In the genomic region with DNA sequence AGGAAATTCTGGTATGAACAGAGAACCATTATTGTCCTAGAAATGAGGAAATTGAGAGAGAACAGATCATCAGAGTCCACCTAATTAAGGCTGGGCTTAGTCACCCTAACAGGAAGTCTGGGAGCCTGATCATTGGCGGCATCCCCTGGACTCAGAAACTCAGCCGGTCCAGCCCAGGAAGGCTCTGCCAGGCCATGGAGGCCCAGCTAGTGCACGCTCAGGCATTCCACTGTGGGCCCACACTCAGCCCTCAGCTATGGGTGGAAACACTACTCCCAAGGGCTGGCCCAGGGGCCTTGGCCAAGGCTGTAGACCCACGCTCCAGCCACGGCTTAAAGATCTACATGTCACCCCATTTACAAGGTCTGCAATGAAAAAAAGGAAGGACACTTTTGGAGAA, we compare ENCODE assay signal across 14 cellular contexts.
A peak's percentile ranks its signal among the peaks of the same experiment; 100 is the strongest.
DNase-seq lines count a peak whose midpoint lies in the region; ATAC-seq and TF ChIP-seq lines count a peak whose summit lies in the region.
"Had no signal": no experiment of that assay in that cellular context is flagged by ENCODE, and none has a peak within 500 bp of the region (broad histone marks: within the 10 kb centered on the region; RNA-seq: fewer than 3 reads in every experiment).

No MANE protein-coding gene starts in this region.

- 61 to 65% methylated on average over 5 of the region's 5 CpGs for WGBS in lung, 2 donors

- no peaks in the 10 kb centered on the region for H3K27me3 ChIP-seq in lung (ENCODE audit: control insufficient read depth, insufficient read depth)
- H3K27me3 ChIP-seq: suprapubic skin had no signal

- H3K9me3 ChIP-seq in lung (ENCODE audit: control insufficient read depth in 2 of 2, insufficient read depth in 1 of 2, low read length in 1 of 2): peaks cover 0 to 2% of the 10 kb centered on the region in 2 donors
- H3K9me3 ChIP-seq: suprapubic skin had no signal

- DNase-seq in Daoy (ENCODE audit: low read depth): peak; percentile 58
- DNase-seq in M059J (ENCODE audit: low read depth): peak; percentile 49
- peak; percentile 31 for DNase-seq in astrocyte of the hippocampus (ENCODE audit: low read depth, low spot score)
- DNase-seq in lung (ENCODE audit: low spot score): peak; percentile 29
- DNase-seq in NCI-H82 (lab: John Stamatoyannopoulos, UW): no peak
- DNase-seq in NCI-H524 (lab: John Stamatoyannopoulos, UW): no peak
- no peak for DNase-seq in activated gamma-delta T cell (lab: John Stamatoyannopoulos, UW)
- no peak for DNase-seq in NAMALWA (ENCODE audit: low spot score)
- DNase-seq: activated CD4-positive, alpha-beta T cell treated with anti-CD3 and anti-CD28 coated beads, Interleukin-2, amount 50 U/mL, for 4 hours; activated naive CD4-positive, alpha-beta T cell; kidney; naive thymus-derived CD8-positive, alpha-beta T cell; NCI-H146 had no signal

- no peak for TF ChIP-seq CTCF in lung (IDR thresholded peaks at IDR 0.05; ENCODE audit: control extremely low read depth, extremely low read depth)

- H3K27ac ChIP-seq in lung (ENCODE audit: low read depth in 1 of 2, low read length in 1 of 2): no peak overlapping the region
- H3K27ac ChIP-seq: suprapubic skin had no signal

- no peak overlapping the region for H3K4me3 ChIP-seq in lung
- H3K4me3 ChIP-seq: suprapubic skin had no signal

- no peaks in the 10 kb centered on the region for H3K36me3 ChIP-seq in lung (ENCODE audit: control insufficient read depth in 2 of 2, insufficient read depth in 2 of 2, low read length in 2 of 2)
- H3K36me3 ChIP-seq: suprapubic skin had no signal

- H3K4me1 ChIP-seq in lung (ENCODE audit: control insufficient read depth in 2 of 2, insufficient read depth in 2 of 2, low read length in 2 of 2): peaks cover 0 to 1% of the 10 kb centered on the region in 2 donors

- no peak for ATAC-seq in lung (ENCODE audit: insufficient read depth, low FRiP score)
- ATAC-seq: naive thymus-derived CD8-positive, alpha-beta T cell had no signal

Comparison
In these comparisons a context has a peak if more than half of its experiments do, and no peak if none do; other contexts are left out.
1. DNase-seq: peak in Daoy (single experiment), M059J (single experiment), astrocyte of the hippocampus (single experiment) and lung (single experiment); none in NCI-H82 (single experiment), NCI-H524 (0 of 2), activated gamma-delta T cell (single experiment) and NAMALWA (single experiment).